2 cellular contexts compared by ENCODE assay signal in genomic region chr22:18987114-18987513, GRCh38. TPM values are rescaled to one million over a fixed set of nuclear protein-coding genes. Genes with fewer than 3 reads are reported as not detected.
"Had no signal": no experiment of that assay in that cellular context is flagged by ENCODE, and none has a peak within 500 bp of the region (broad histone marks: within the 10 kb centered on the region; RNA-seq: fewer than 3 reads in every experiment).

No MANE protein-coding gene starts in this region.

RNA-seq across cellular contexts. Expression of gene PRODH, which starts 51.0 kb away (rescaled TPM):
- total RNA-seq: IMR-90 had no signal
- polyA plus RNA-seq: IgD-negative memory B cell had no signal
